In the genomic region with DNA sequence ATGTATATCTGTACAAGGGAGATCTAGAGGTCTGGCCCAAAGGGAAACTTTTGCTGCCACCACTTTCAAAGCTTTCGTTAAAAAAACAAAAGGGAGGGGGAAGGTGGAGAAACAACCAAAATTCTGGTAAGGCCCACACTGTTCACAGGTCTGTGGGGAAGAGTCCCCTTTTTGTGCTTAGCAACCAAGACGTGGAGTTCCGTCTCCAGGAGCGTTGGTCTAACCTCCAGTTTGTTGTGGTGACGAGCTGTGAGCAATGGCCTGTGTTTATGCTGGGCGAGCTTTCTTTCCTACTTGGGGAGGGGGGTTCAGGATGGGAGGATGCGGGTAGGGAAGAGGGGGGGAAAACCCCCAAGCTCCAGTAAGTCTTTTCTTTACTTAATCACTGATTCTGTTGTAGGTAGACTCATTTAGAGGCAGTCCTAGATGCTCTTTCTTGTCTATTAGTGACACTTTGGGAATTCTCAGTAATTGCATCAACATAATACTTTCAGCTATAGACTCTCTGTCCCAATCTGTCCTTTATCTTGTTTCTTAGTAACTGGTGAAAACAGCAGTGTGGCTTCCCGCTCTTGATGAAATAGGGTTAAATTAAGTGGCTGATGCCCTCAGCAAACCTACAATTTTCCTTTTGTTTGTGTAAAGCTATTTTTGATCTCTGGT, we compare ENCODE assay signal across 1 cellular context.
TF ChIP-seq lines count a peak whose summit lies in the region.

No MANE protein-coding gene starts in this region.

TF ChIP-seq in K562, 482 proteins besides CTCF, POLR2A, EP300 and RAD21 (continued from another document and continues in another):
- TF ChIP-seq ZNF23 (CRISPR knock-in tag; IDR thresholded peaks at IDR 0.05) (no peak), FOXK1 (CRISPR knock-in tag; IDR thresholded peaks at IDR 0.05; ENCODE audit: borderline replicate concordance) (no peak), KLF6 (CRISPR knock-in tag; IDR thresholded peaks at IDR 0.05; ENCODE audit: borderline replicate concordance) (no peak), MTA3 (IDR thresholded peaks at IDR 0.05; ENCODE audit: borderline replicate concordance) (no peak), ZEB2 (IDR thresholded peaks at IDR 0.05) (no peak), TAF9B (IDR thresholded peaks at IDR 0.05; ENCODE audit: partially characterized antibody) (no peak), ESRRB (CRISPR knock-in tag; IDR thresholded peaks at IDR 0.05; ENCODE audit: borderline replicate concordance) (no peak), FOXJ3 (CRISPR knock-in tag; IDR thresholded peaks at IDR 0.05) (no peak), ZNF24 (IDR thresholded peaks at IDR 0.05) (no peak), SMARCA5 (IDR thresholded peaks at IDR 0.05) (no peak), CAMTA2 (CRISPR knock-in tag; conservative IDR thresholded peaks at IDR 0.05) (no peak), XRCC4 (IDR thresholded peaks at IDR 0.05; ENCODE audit: extremely low read depth, insufficient read depth, insufficient read length) (no peak), ZKSCAN8 (CRISPR knock-in tag; IDR thresholded peaks at IDR 0.05) (no peak), GTF2E2 (tag; IDR thresholded peaks at IDR 0.05) (peak; percentile 64; the same call in 1 of the 2 replicates), TBP (optimal IDR thresholded peaks at IDR 0.05; ENCODE audit: low read depth, low read length) (peak; percentile 35), SRF (CRISPR knock-in tag; IDR thresholded peaks at IDR 0.05) (0 out of 4 replicates have a peak, but pooled peaks of 1 of the 2 experiments have one; percentile 35), SRSF7 (optimal IDR thresholded peaks at IDR 0.05; ENCODE audit: low read depth, low read length) (no peak), PCBP2 (IDR thresholded peaks at IDR 0.05; ENCODE audit: low read depth, low read length, poor library complexity, severe bottlenecking) (no peak), SRSF9 (IDR thresholded peaks at IDR 0.05; ENCODE audit: borderline replicate concordance, low read depth, low read length) (no peak), ARID2 (IDR thresholded peaks at IDR 0.05) (no peak), NR1H2 (CRISPR knock-in tag; IDR thresholded peaks at IDR 0.05) (no peak), POLR2AphosphoS5 (IDR thresholded peaks at IDR 0.05; ENCODE audit: control insufficient read depth, insufficient read depth, low read depth, low read length) (peak; percentile 25; the same call in 1 of the 2 replicates), BHLHE40 (IDR thresholded peaks at IDR 0.05; ENCODE audit: low read length) (0 out of 2 replicates have a peak, but pooled peaks have one; percentile 2), FOXA3 (CRISPR knock-in tag; conservative IDR thresholded peaks at IDR 0.05 in 1 of 2, IDR thresholded peaks at IDR 0.05 in 1 of 2) (no peak), TCF3 (CRISPR knock-in tag; IDR thresholded peaks at IDR 0.05) (no peak), PPARD (CRISPR knock-in tag; IDR thresholded peaks at IDR 0.05) (no peak), ZNF282 (CRISPR knock-in tag; IDR thresholded peaks at IDR 0.05) (no peak), XRCC3 (IDR thresholded peaks at IDR 0.05) (no peak), PYGO2 (tag; IDR thresholded peaks at IDR 0.05) (no peak), CC2D1A (IDR thresholded peaks at IDR 0.05) (no peak), DPF2 (IDR thresholded peaks at IDR 0.05) (no peak), KDM1A (IDR thresholded peaks at IDR 0.05) (no peak), ZKSCAN1 (IDR thresholded peaks at IDR 0.05; ENCODE audit: low read depth, low read length) (no peak), NFYB (IDR thresholded peaks at IDR 0.05; ENCODE audit: extremely low read depth, insufficient read length) (no peak), FOXJ2 (tag; IDR thresholded peaks at IDR 0.05) (peak; percentile 98), ZC3H4 (CRISPR knock-in tag; IDR thresholded peaks at IDR 0.05; ENCODE audit: borderline replicate concordance) (peak; percentile 2; the same call in 1 of the 2 replicates), SREBF2 (CRISPR knock-in tag; IDR thresholded peaks at IDR 0.05) (no peak), PTBP1 (IDR thresholded peaks at IDR 0.05; ENCODE audit: low read depth, low read length) (no peak), NCOR1 (IDR thresholded peaks at IDR 0.05) (no peak), NR2F6 (CRISPR knock-in tag; IDR thresholded peaks at IDR 0.05) (no peak), ELF2 (CRISPR knock-in tag; IDR thresholded peaks at IDR 0.05) (no peak)
- TF ChIP-seq, protein P1, sequence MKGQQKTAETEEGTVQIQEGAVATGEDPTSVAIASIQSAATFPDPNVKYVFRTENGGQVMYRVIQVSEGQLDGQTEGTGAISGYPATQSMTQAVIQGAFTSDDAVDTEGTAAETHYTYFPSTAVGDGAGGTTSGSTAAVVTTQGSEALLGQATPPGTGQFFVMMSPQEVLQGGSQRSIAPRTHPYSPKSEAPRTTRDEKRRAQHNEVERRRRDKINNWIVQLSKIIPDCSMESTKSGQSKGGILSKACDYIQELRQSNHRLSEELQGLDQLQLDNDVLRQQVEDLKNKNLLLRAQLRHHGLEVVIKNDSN (CRISPR knock-in tag; IDR thresholded peaks at IDR 0.05), result no peak
- TF ChIP-seq, protein P2, sequence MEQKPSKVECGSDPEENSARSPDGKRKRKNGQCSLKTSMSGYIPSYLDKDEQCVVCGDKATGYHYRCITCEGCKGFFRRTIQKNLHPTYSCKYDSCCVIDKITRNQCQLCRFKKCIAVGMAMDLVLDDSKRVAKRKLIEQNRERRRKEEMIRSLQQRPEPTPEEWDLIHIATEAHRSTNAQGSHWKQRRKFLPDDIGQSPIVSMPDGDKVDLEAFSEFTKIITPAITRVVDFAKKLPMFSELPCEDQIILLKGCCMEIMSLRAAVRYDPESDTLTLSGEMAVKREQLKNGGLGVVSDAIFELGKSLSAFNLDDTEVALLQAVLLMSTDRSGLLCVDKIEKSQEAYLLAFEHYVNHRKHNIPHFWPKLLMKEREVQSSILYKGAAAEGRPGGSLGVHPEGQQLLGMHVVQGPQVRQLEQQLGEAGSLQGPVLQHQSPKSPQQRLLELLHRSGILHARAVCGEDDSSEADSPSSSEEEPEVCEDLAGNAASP (IDR thresholded peaks at IDR 0.05), result no peak
- TF ChIP-seq, protein P3, sequence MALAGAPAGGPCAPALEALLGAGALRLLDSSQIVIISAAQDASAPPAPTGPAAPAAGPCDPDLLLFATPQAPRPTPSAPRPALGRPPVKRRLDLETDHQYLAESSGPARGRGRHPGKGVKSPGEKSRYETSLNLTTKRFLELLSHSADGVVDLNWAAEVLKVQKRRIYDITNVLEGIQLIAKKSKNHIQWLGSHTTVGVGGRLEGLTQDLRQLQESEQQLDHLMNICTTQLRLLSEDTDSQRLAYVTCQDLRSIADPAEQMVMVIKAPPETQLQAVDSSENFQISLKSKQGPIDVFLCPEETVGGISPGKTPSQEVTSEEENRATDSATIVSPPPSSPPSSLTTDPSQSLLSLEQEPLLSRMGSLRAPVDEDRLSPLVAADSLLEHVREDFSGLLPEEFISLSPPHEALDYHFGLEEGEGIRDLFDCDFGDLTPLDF (CRISPR knock-in tag; IDR thresholded peaks at IDR 0.05), result 0 out of 2 replicates have a peak, but pooled peaks have one; percentile 3
- TF ChIP-seq, protein P4, sequence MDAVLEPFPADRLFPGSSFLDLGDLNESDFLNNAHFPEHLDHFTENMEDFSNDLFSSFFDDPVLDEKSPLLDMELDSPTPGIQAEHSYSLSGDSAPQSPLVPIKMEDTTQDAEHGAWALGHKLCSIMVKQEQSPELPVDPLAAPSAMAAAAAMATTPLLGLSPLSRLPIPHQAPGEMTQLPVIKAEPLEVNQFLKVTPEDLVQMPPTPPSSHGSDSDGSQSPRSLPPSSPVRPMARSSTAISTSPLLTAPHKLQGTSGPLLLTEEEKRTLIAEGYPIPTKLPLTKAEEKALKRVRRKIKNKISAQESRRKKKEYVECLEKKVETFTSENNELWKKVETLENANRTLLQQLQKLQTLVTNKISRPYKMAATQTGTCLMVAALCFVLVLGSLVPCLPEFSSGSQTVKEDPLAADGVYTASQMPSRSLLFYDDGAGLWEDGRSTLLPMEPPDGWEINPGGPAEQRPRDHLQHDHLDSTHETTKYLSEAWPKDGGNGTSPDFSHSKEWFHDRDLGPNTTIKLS (IDR thresholded peaks at IDR 0.05; ENCODE audit: borderline replicate concordance, low read depth), result no peak
- TF ChIP-seq, protein P5, sequence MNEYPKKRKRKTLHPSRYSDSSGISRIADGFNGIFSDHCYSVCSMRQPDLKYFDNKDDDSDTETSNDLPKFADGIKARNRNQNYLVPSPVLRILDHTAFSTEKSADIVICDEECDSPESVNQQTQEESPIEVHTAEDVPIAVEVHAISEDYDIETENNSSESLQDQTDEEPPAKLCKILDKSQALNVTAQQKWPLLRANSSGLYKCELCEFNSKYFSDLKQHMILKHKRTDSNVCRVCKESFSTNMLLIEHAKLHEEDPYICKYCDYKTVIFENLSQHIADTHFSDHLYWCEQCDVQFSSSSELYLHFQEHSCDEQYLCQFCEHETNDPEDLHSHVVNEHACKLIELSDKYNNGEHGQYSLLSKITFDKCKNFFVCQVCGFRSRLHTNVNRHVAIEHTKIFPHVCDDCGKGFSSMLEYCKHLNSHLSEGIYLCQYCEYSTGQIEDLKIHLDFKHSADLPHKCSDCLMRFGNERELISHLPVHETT (CRISPR knock-in tag; conservative IDR thresholded peaks at IDR 0.05 in 1 of 2, IDR thresholded peaks at IDR 0.05 in 1 of 2), result no peak
- TF ChIP-seq, protein P6, sequence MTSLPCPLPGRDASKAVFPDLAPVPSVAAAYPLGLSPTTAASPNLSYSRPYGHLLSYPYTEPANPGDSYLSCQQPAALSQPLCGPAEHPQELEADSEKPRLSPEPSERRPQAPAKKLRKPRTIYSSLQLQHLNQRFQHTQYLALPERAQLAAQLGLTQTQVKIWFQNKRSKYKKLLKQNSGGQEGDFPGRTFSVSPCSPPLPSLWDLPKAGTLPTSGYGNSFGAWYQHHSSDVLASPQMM (CRISPR knock-in tag; IDR thresholded peaks at IDR 0.05), result no peak
- TF ChIP-seq, protein P7, sequence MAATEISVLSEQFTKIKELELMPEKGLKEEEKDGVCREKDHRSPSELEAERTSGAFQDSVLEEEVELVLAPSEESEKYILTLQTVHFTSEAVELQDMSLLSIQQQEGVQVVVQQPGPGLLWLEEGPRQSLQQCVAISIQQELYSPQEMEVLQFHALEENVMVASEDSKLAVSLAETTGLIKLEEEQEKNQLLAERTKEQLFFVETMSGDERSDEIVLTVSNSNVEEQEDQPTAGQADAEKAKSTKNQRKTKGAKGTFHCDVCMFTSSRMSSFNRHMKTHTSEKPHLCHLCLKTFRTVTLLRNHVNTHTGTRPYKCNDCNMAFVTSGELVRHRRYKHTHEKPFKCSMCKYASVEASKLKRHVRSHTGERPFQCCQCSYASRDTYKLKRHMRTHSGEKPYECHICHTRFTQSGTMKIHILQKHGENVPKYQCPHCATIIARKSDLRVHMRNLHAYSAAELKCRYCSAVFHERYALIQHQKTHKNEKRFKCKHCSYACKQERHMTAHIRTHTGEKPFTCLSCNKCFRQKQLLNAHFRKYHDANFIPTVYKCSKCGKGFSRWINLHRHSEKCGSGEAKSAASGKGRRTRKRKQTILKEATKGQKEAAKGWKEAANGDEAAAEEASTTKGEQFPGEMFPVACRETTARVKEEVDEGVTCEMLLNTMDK (IDR thresholded peaks at IDR 0.05; ENCODE audit: borderline replicate concordance, insufficient read depth, low read depth, low read length, poor library complexity, severe bottlenecking), result no peak
- TF ChIP-seq, protein P8, sequence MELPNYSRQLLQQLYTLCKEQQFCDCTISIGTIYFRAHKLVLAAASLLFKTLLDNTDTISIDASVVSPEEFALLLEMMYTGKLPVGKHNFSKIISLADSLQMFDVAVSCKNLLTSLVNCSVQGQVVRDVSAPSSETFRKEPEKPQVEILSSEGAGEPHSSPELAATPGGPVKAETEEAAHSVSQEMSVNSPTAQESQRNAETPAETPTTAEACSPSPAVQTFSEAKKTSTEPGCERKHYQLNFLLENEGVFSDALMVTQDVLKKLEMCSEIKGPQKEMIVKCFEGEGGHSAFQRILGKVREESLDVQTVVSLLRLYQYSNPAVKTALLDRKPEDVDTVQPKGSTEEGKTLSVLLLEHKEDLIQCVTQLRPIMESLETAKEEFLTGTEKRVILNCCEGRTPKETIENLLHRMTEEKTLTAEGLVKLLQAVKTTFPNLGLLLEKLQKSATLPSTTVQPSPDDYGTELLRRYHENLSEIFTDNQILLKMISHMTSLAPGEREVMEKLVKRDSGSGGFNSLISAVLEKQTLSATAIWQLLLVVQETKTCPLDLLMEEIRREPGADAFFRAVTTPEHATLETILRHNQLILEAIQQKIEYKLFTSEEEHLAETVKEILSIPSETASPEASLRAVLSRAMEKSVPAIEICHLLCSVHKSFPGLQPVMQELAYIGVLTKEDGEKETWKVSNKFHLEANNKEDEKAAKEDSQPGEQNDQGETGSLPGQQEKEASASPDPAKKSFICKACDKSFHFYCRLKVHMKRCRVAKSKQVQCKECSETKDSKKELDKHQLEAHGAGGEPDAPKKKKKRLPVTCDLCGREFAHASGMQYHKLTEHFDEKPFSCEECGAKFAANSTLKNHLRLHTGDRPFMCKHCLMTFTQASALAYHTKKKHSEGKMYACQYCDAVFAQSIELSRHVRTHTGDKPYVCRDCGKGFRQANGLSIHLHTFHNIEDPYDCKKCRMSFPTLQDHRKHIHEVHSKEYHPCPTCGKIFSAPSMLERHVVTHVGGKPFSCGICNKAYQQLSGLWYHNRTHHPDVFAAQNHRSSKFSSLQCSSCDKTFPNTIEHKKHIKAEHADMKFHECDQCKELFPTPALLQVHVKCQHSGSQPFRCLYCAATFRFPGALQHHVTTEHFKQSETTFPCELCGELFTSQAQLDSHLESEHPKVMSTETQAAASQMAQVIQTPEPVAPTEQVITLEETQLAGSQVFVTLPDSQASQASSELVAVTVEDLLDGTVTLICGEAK (IDR thresholded peaks at IDR 0.05), result peak; percentile 29; the same call in 1 of the 2 replicates
- TF ChIP-seq, protein P8 (CRISPR knock-in tag; IDR thresholded peaks at IDR 0.05), result no peak
